Comparison of ENCODE assay signal across 9 cellular contexts in genomic region chr4:75698162-75698962, GRCh38. TPM values are rescaled to one million over a fixed set of nuclear protein-coding genes. Genes with fewer than 3 reads are reported as not detected.
DNase-seq lines count a peak whose midpoint lies in the region; ATAC-seq, FAIRE-seq and TF ChIP-seq lines count a peak whose summit lies in the region.
"Had no signal": no experiment of that assay in that cellular context is flagged by ENCODE, and none has a peak within 500 bp of the region (broad histone marks: within the 10 kb centered on the region; RNA-seq: fewer than 3 reads in every experiment).

No MANE protein-coding gene starts in this region.

- no peak overlapping the region for H3K4me2 ChIP-seq in H9 (ENCODE audit: insufficient read depth, insufficient read length, low read length)

- H3K23ac ChIP-seq in H9 (ENCODE audit: insufficient read length, low read depth, low read length): no peak overlapping the region

- no peaks in the 10 kb centered on the region; a peak in 1 of 5 replicates for H3K9me3 Mint-ChIP-seq in H9

- H3K79me2 ChIP-seq in H9 (ENCODE audit: insufficient read depth, low read length): peaks cover 11% of the 10 kb centered on the region; the same call in 1 of the 2 replicates

- H3T11ph ChIP-seq in H9 (ENCODE audit: low read length): no peak overlapping the region

- 0 out of 3 replicates have a peak, but pooled peaks have one; percentile 17 for TF ChIP-seq CTCF in H9 (conservative IDR thresholded peaks at IDR 0.05)
- no peak for TF ChIP-seq CTCF in D721Med (IDR thresholded peaks at IDR 0.05; ENCODE audit: insufficient read depth, missing control alignments)

- no peak overlapping the region for H3K4me3 Mint-ChIP-seq in H9

- H3K9ac ChIP-seq in H9 (ENCODE audit: extremely low read depth, insufficient read length, low read length): no peak overlapping the region

- peak; percentile 95 for ATAC-seq in GM18861 (IDR thresholded peaks at IDR 0.05; ENCODE audit: unreplicated experiment)

- no peak overlapping the region for H3K18ac ChIP-seq in H9 (ENCODE audit: insufficient read length, low read depth, low read length)

- no peaks in the 10 kb centered on the region for H3K9me3 ChIP-seq in H9 (ENCODE audit: control insufficient read depth, low read depth, low read length)

- H2AFZ ChIP-seq in H9 (ENCODE audit: low read length): no peak overlapping the region

- no peak overlapping the region for H4K91ac ChIP-seq in H9 (ENCODE audit: insufficient read length, low read depth, low read length)

- peaks cover 12 to 35% (median 24%) of the 10 kb centered on the region in 3 experiments for H3K36me3 Mint-ChIP-seq in H9 (ENCODE audit: insufficient read depth in 1 of 3, low read depth in 3 of 3)

- WGBS in H9 (ENCODE audit: extremely low coverage, insufficient read length, low lambda C conversion rate): no CpG with 5 or more reads among the region's 6 CpGs

- no peak overlapping the region for H2BK15ac ChIP-seq in H9 (ENCODE audit: low read depth, low read length)

- H3K4me1 ChIP-seq in H9 (ENCODE audit: insufficient read depth, low read length): peaks cover 10% of the 10 kb centered on the region; the same call in 1 of the 2 replicates

- H3K4me1 Mint-ChIP-seq in H9: peaks cover 35 to 41% of the 10 kb centered on the region in 2 experiments

- no peak overlapping the region for H3K56ac ChIP-seq in H9 (ENCODE audit: insufficient read length, low read depth, low read length)

- H4K8ac ChIP-seq in H9 (replicated peaks; ENCODE audit: insufficient read length, low read depth, low read length): no peak overlapping the region

- H2AK5ac ChIP-seq in H9 (ENCODE audit: insufficient read length, low read length): no peak overlapping the region

- no peak overlapping the region for H2BK12ac ChIP-seq in H9 (ENCODE audit: insufficient read length, low read depth, low read length)

- H3K79me1 ChIP-seq in H9 (ENCODE audit: insufficient read depth, low read depth, low read length, poor library complexity, severe bottlenecking): no peaks in the 10 kb centered on the region

- peak overlapping the region; percentile 1 to 85 (median 15); a peak in 5 of 7 replicates for H3K27ac Mint-ChIP-seq in H9

- H2BK120ac ChIP-seq in H9 (ENCODE audit: low read depth, low read length, poor library complexity, severe bottlenecking): no peak overlapping the region

- no peaks in the 10 kb centered on the region for H3K23me2 ChIP-seq in H9 (ENCODE audit: insufficient read length, low read depth, low read length, poor library complexity, severe bottlenecking)

- no peak overlapping the region for H2BK5ac ChIP-seq in H9 (ENCODE audit: insufficient read length, low read length)

- H3K27ac ChIP-seq in H9 (ENCODE audit: insufficient read length, low read depth, low read length): no peak overlapping the region

- H3K4ac ChIP-seq in H9 (ENCODE audit: low read depth, low read length): no peak overlapping the region

- H3K14ac ChIP-seq in H9 (ENCODE audit: insufficient read depth, low read length): no peak overlapping the region

- H3K27me3 ChIP-seq in H9 (ENCODE audit: insufficient read depth, low read length): no peaks in the 10 kb centered on the region

- H2BK20ac ChIP-seq in H9 (ENCODE audit: low read depth, low read length, poor library complexity, severe bottlenecking): no peak overlapping the region

- FAIRE-seq in RCC 7860 (lab: Jason Lieb, UNC) (no peak), D721Med (lab: Jason Lieb, UNC) (no peak)
- FAIRE-seq: endometrium had no signal

- H3K27me3 Mint-ChIP-seq in H9 (ENCODE audit: low read depth): no peaks in the 10 kb centered on the region

- no peak for DNase-seq in H9
- peak; percentile 83 for DNase-seq in NAMALWA (ENCODE audit: low spot score)
- DNase-seq in germinal center (ENCODE audit: low spot score): peak; percentile 55
- no peak for DNase-seq in RCC 7860 (ENCODE audit: low spot score)
- no peak for DNase-seq in activated gamma-delta T cell treated with Interleukin-2 at 50 U/mL for 16 hours
- DNase-seq in NCI-H1436 (lab: John Stamatoyannopoulos, UW): no peak
- no peak for DNase-seq in D721Med (ENCODE audit: insufficient read length, low spot score)

- no peaks in the 10 kb centered on the region for H4K20me1 ChIP-seq in H9 (ENCODE audit: control insufficient read depth, insufficient read depth, insufficient read length)

- H4K5ac ChIP-seq in H9 (ENCODE audit: insufficient read length, low read depth, low read length): no peak overlapping the region

RNA-seq across cellular contexts. Expression of gene G3BP2, which starts 25.2 kb away (rescaled TPM):
- 405 and 412 TPM in 2 replicates for total RNA-seq in H9 (2021)

RNA-seq across cellular contexts. Expression of gene USO1, which starts 26.0 kb away (rescaled TPM):
- 109 and 110 TPM in 2 replicates for total RNA-seq in H9 (2021)

Comparison
In these comparisons a context has a peak if more than half of its experiments do, and no peak if none do; other contexts are left out.
1. DNase-seq: peak in NAMALWA (single experiment) and germinal center (single experiment); none in H9 (single experiment), RCC 7860 (single experiment), activated gamma-delta T cell treated with Interleukin-2 at 50 U/mL for 16 hours (single experiment), NCI-H1436 (single experiment) and D721Med (single experiment).